ENCODE assay signal across 12 cellular contexts in the genomic region with DNA sequence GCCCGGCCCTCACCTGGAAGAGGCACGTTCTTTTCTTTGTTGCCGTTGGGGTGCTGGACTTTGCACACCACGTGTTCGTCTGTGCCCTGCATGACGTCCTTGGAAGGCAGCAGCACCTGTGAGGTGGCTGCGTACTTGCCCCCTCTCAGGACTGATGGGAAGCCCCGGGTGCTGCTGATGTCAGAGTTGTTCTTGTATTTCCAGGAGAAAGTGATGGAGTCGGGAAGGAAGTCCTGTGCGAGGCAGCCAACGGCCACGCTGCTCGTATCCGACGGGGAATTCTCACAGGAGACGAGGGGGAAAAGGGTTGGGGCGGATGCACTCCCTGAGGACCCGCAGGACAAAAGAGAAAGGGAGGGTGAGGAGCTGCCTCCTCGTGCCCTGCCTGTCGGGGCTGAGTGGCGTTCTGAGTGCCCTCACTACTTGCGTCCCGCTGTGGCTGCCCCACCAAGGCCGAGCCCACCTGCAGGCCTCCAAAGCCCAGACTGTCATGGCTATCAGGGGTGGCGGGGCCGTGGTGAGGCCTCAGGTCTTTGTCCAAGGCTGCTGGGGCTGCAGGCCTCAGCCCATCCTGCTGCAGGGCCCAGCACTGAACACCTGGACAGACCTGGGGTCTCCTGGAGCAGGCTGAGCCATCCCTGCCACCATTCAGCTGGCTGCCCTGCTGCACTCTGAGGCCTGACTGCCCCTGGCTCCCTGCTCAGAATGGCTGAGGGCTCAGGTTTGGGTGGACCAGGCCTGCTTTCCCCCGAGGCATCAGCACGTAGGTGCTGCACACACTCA.
DNase-seq lines count a peak whose midpoint lies in the region; ATAC-seq and TF ChIP-seq lines count a peak whose summit lies in the region.
"Had no signal": no experiment of that assay in that cellular context is flagged by ENCODE, and none has a peak within 500 bp of the region (broad histone marks: within the 10 kb centered on the region; RNA-seq: fewer than 3 reads in every experiment).

No MANE protein-coding gene starts in this region.

- CTCF ChIA-PET in activated CD8-positive, alpha-beta T cell treated with anti-CD3 and anti-CD28 coated beads, Interleukin-2, amount 10 ng/mL, durations not matched to agents 7 days and 5 days (lab: Charles Lee): interaction anchor here (0.5 to 1.5 kb wide), 2 partner anchors 145 to 210 kb away, joined by 3 read pairs; no protein-coding TSS in a partner anchor

- no peaks in the 10 kb centered on the region for H3K27me3 ChIP-seq in BE2C
- H3K27me3 ChIP-seq: ascending aorta had no signal

- peaks cover 24% of the 10 kb centered on the region for H3K4me1 ChIP-seq in BE2C
- H3K4me1 ChIP-seq: ascending aorta had no signal

- TF ChIP-seq CTCF in BE2C (IDR thresholded peaks at IDR 0.05; ENCODE audit: low read depth, low read length): no peak

- H3K9me3 Mint-ChIP-seq in activated CD8-positive, alpha-beta T cell treated with anti-CD3 and anti-CD28 coated beads, Interleukin-2, amount 10 ng/mL, durations not matched to agents 7 days and 5 days (ENCODE audit: insufficient read depth): no peaks in the 10 kb centered on the region

- POLR2A ChIA-PET in activated CD8-positive, alpha-beta T cell treated with anti-CD3 and anti-CD28 coated beads, Interleukin-2, amount 10 ng/mL, durations not matched to agents 7 days and 5 days (lab: Charles Lee): no interaction called here

- H3K27me3 Mint-ChIP-seq in activated CD8-positive, alpha-beta T cell treated with anti-CD3 and anti-CD28 coated beads, Interleukin-2, amount 10 ng/mL, durations not matched to agents 7 days and 5 days (ENCODE audit: low read depth): no peaks in the 10 kb centered on the region

- peaks cover 58% of the 10 kb centered on the region for H3K4me1 Mint-ChIP-seq in activated CD8-positive, alpha-beta T cell treated with anti-CD3 and anti-CD28 coated beads, Interleukin-2, amount 10 ng/mL, durations not matched to agents 7 days and 5 days (ENCODE audit: low read depth)

- DNase-seq in BE2C (peak; percentile 6), mesenteric fat pad (ENCODE audit: low spot score) (peak; percentile 86), NCI-H1092 (lab: John Stamatoyannopoulos, UW) (no peak)
- DNase-seq in activated CD8-positive, alpha-beta T cell treated with anti-CD3 and anti-CD28 coated beads, Interleukin-2, amount 10 ng/mL, durations not matched to agents 7 days and 5 days: peak; percentile 14
- DNase-seq: activated CD4-positive, alpha-beta T cell treated with anti-CD3 and anti-CD28 coated beads, Interleukin-2, amount 50 U/mL, for 48 hours; effector memory CD4-positive, alpha-beta T cell; Karpas-422 had no signal

- H3K27ac Mint-ChIP-seq in activated CD8-positive, alpha-beta T cell treated with anti-CD3 and anti-CD28 coated beads, Interleukin-2, amount 10 ng/mL, durations not matched to agents 7 days and 5 days: peak overlapping the region; percentile 92

- H3K36me3 ChIP-seq in BE2C: peaks cover 4% of the 10 kb centered on the region; the same call in 1 of the 2 replicates
- H3K36me3 ChIP-seq: ascending aorta had no signal

- H3K9me3 ChIP-seq in BE2C: no peaks in the 10 kb centered on the region
- H3K9me3 ChIP-seq: ascending aorta had no signal

- no peak overlapping the region for H3K4me3 ChIP-seq in BE2C (ENCODE audit: low read depth, low read length)
- peak overlapping the region; percentile 95; the same call in 1 of the 2 replicates for H3K4me3 ChIP-seq in GM08714 (ENCODE audit: low read length)
- H3K4me3 ChIP-seq: ascending aorta had no signal

- peaks cover 10% of the 10 kb centered on the region for H3K36me3 Mint-ChIP-seq in activated CD8-positive, alpha-beta T cell treated with anti-CD3 and anti-CD28 coated beads, Interleukin-2, amount 10 ng/mL, durations not matched to agents 7 days and 5 days (ENCODE audit: low read depth)

- ATAC-seq in activated CD8-positive, alpha-beta T cell treated with anti-CD3 and anti-CD28 coated beads, Interleukin-2, amount 10 ng/mL, durations not matched to agents 7 days and 5 days: no peak
- ATAC-seq in GM19324 (IDR thresholded peaks at IDR 0.05; ENCODE audit: low FRiP score, unreplicated experiment): no peak
- ATAC-seq in SK-N-SH treated with all-trans-retinoic acid at 6 μM for 48 hours: no peak
- no peak for ATAC-seq in HG02884 (IDR thresholded peaks at IDR 0.05; ENCODE audit: unreplicated experiment)

- peak overlapping the region; percentile 36 for H3K4me3 Mint-ChIP-seq in activated CD8-positive, alpha-beta T cell treated with anti-CD3 and anti-CD28 coated beads, Interleukin-2, amount 10 ng/mL, durations not matched to agents 7 days and 5 days

TF ChIP-seq in SK-N-SH treated with all-trans-retinoic acid at 6 μM for 48 hours, 23 proteins besides CTCF, POLR2A, EP300 and RAD21:
- TF ChIP-seq TCF4 (CRISPR knock-in tag; IDR thresholded peaks at IDR 0.05; ENCODE audit: borderline replicate concordance) (no peak), ZNF8 (CRISPR knock-in tag; IDR thresholded peaks at IDR 0.05) (no peak), OSR1 (CRISPR knock-in tag; IDR thresholded peaks at IDR 0.05) (no peak), GLIS3 (CRISPR knock-in tag; IDR thresholded peaks at IDR 0.05) (no peak), ZC3H10 (CRISPR knock-in tag; IDR thresholded peaks at IDR 0.05) (no peak)
